In genomic region chr9:128689820-128690683, GRCh38 we compare ENCODE assay signal across 8 cellular contexts. TPM values are rescaled to one million over a fixed set of nuclear protein-coding genes. Genes with fewer than 3 reads are reported as not detected.
DNase-seq lines count a peak whose midpoint lies in the region; ATAC-seq and TF ChIP-seq lines count a peak whose summit lies in the region.

No MANE protein-coding gene starts in this region.

- 0 to 1% (median 1%) methylated on average over 31 to 83 of the region's 83 CpGs for WGBS in spleen, 5 donors

- ATAC-seq in T-helper 17 cell (peak; percentile 27), HG03095 (IDR thresholded peaks at IDR 0.05; ENCODE audit: unreplicated experiment) (no peak), GM21786 (IDR thresholded peaks at IDR 0.05; ENCODE audit: unreplicated experiment) (no peak)

- no peaks in the 10 kb centered on the region for H3K9me3 Mint-ChIP-seq in MCF 10A (ENCODE audit: unreplicated experiment)

- H3K27ac Mint-ChIP-seq in T-helper 17 cell (peak overlapping the region; percentile 98), MCF 10A (ENCODE audit: low read depth, unreplicated experiment) (peak overlapping the region; percentile 86)

- DNase-seq in HK-2 (ENCODE audit: unreplicated experiment) (peak; percentile 38), T-helper 17 cell (peak in 2 of 3 donors; percentile 57 to 58), MCF 10A (ENCODE audit: unreplicated experiment) (peak; percentile 32), iris pigment epithelial cell (ENCODE audit: low read depth) (peak; percentile 46), spleen (peak; percentile 89)

- no peaks in the 10 kb centered on the region for H3K27me3 ChIP-seq in spleen (replicated peaks in 1 of 7)

- POLR2A ChIA-PET in MCF 10A (lab: Yijun Ruan, JAX), result interaction anchor here (0.5 to 3.0 kb wide), 13 partner anchors 8 to 200 kb away, joined by 3 to 31 read pairs (median 3); partner anchors contain the start of genes ENDOG, PKN3, TBC1D13 and ZDHHC12

- no peak for TF ChIP-seq POLR2A in spleen (IDR thresholded peaks at IDR 0.05)

- CTCF ChIA-PET in MCF 10A (lab: Yijun Ruan, JAX), result interaction anchor here (0.7 to 1.3 kb wide), 2 partner anchors 12 to 35 kb away, joined by 3 to 5 read pairs; partner anchors contain the start of gene PKN3

- TF ChIP-seq CTCF in MCF 10A (IDR thresholded peaks at IDR 0.05; ENCODE audit: unreplicated experiment) (no peak), spleen (IDR thresholded peaks at IDR 0.05 in 8 of 11, conservative IDR thresholded peaks at IDR 0.05 in 3 of 11) (no peak)

- H3K9me3 ChIP-seq in ES-I3 (ENCODE audit: control insufficient read depth, insufficient read depth, low read length) (no peaks in the 10 kb centered on the region), T-helper 17 cell (ENCODE audit: control insufficient read depth, low read length, poor library complexity, severe bottlenecking) (no peaks in the 10 kb centered on the region), spleen (no peaks in the 10 kb centered on the region)

- H3K4me1 ChIP-seq in ES-I3 (ENCODE audit: insufficient read depth, low read length), result peaks cover 8% of the 10 kb centered on the region; the same call in 1 of the 2 replicates
- peaks cover 39 to 69% (median 53%) of the 10 kb centered on the region in 6 donors for H3K4me1 ChIP-seq in spleen

- H3K36me3 ChIP-seq in ES-I3 (ENCODE audit: insufficient read depth, low read length), result peaks cover 27% of the 10 kb centered on the region
- H3K36me3 ChIP-seq in spleen, result peaks cover 7 to 41% (median 36%) of the 10 kb centered on the region in 6 donors

- intact Hi-C loops in MCF 10A (cut with micrococcal nuclease) (loop anchor here (2.0 kb wide), 1 partner anchor 55 kb away; no protein-coding TSS in a partner anchor), spleen (cut with DNase I; ENCODE audit: low total_unique reads) (no loop called here)

- H3K9ac ChIP-seq in ES-I3 (ENCODE audit: low read depth, low read length), result peak overlapping the region; percentile 98

- peak overlapping the region; percentile 73 to 96 (median 84) for H3K4me3 ChIP-seq in spleen

- H3K36me3 Mint-ChIP-seq in T-helper 17 cell (ENCODE audit: low read depth) (peaks cover 9% of the 10 kb centered on the region), MCF 10A (ENCODE audit: insufficient read depth, unreplicated experiment) (peaks cover 70% of the 10 kb centered on the region)

- no peaks in the 10 kb centered on the region for H3K27me3 Mint-ChIP-seq in T-helper 17 cell
- H3K27me3 Mint-ChIP-seq in MCF 10A (ENCODE audit: insufficient read depth, unreplicated experiment), result no peaks in the 10 kb centered on the region

- H3K27ac ChIP-seq in spleen, result peak overlapping the region; percentile 29 to 99 (median 92)

- peak overlapping the region; percentile 100 for H3K4me3 Mint-ChIP-seq in T-helper 17 cell
- H3K4me3 Mint-ChIP-seq in MCF 10A (ENCODE audit: unreplicated experiment), result peak overlapping the region; percentile 90

- H3K4me1 Mint-ChIP-seq in T-helper 17 cell (peaks cover 41% of the 10 kb centered on the region), MCF 10A (ENCODE audit: insufficient read depth, unreplicated experiment) (peaks cover 32% of the 10 kb centered on the region)

- no TSS peak for BruUV-seq in MCF 10A (replicated peaks; lab: Mats Ljungman, UMichigan)

RNA-seq across cellular contexts. Expression of gene SET, which starts 1.0 kb away (rescaled TPM):
- total RNA-seq in T-helper 17 cell, result 100 to 1,000 TPM; 223 to 231 TPM
- 512 and 563 TPM in 2 replicates for total RNA-seq in MCF 10A (2022)
- 100 to 1,000 TPM; 140 to 251 (median 216) TPM for total RNA-seq in spleen
- 100 to 1,000 TPM; 127 to 159 (median 158) TPM for polyA plus RNA-seq in spleen

RNA-seq across cellular contexts. Expression of gene PKN3, which starts 12.3 kb away (rescaled TPM):
- total RNA-seq in T-helper 17 cell (1 to 10 TPM in 1 of 2 donors, under 1 TPM in 1; 0.96 to 2.0 TPM), MCF 10A (2022) (1.1 TPM in 2 replicates), spleen (10 to 100 TPM in 4 of 7 donors, 1 to 10 TPM in 3; 5.6 to 18.5 (median 10.0) TPM)
- polyA plus RNA-seq in spleen, result 10 to 100 TPM in 1 of 3 donors, 1 to 10 TPM in 2; 4.1 to 15.1 (median 9.5) TPM

RNA-seq across cellular contexts. Expression of gene DYNC2I2, which starts 33.4 kb away (rescaled TPM):
- total RNA-seq in T-helper 17 cell (1 to 10 TPM; 3.7 to 3.8 TPM), MCF 10A (2022) (31.7 and 43.7 TPM in 2 replicates), spleen (10 to 100 TPM; 19.0 to 38.0 (median 25.8) TPM)
- polyA plus RNA-seq in spleen, result 10 to 100 TPM; 40.6 to 61.6 (median 53.8) TPM

RNA-seq across cellular contexts. Expression of gene ZDHHC12, which starts 33.9 kb away (rescaled TPM):
- total RNA-seq in T-helper 17 cell (10 to 100 TPM; 23.5 to 26.9 TPM), MCF 10A (2022) (22.1 and 22.9 TPM in 2 replicates), spleen (10 to 100 TPM; 21.5 to 73.4 (median 24.4) TPM)
- polyA plus RNA-seq in spleen, result 10 to 100 TPM; 31.7 to 51.0 (median 41.5) TPM

Comparison
In these comparisons a context has a peak if more than half of its experiments do, and no peak if none do; other contexts are left out.
1. DNase-seq: peak in every context shown above with its lines; median percentile 89 in spleen; 58 in T-helper 17 cell; 46 in iris pigment epithelial cell; 38 in HK-2; 32 in MCF 10A.